Comparison of ENCODE assay signal across 8 cellular contexts in the genomic region with DNA sequence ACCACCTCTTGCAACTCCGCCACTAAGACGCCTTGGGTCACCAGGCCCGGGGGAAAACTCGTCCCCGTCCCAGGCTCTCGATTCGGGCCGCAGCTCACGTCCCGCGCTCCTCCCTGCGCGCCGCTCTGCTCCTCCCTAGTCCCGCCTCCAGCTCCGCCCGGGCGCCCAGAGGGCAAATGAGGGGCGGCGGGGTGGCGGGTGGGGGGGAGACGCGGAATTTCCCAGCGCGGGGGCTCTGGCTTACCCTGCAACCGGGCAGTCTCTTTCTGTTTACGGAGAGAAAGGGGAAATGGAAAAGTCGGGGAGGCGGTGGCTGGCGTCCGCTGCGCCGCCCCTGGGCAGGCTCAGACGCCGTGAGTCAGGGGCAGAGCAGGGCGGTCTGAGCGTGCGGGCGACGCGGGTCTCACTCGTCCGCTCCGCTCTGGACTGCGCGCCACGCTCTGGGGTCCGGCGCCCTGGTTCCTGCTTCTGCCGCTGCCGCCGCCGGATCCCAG. TPM values are rescaled to one million over a fixed set of nuclear protein-coding genes. Genes with fewer than 3 reads are reported as not detected.
A peak's percentile ranks its signal among the peaks of the same experiment; 100 is the strongest.
DNase-seq lines count a peak whose midpoint lies in the region; ATAC-seq and TF ChIP-seq lines count a peak whose summit lies in the region.

A gene (plus strand): TSS at position 406 of the 494 bp plus-strand sequence. CDS start 4,755 bp downstream, outside the sequence.

- CTCF ChIA-PET in Calu3 (lab: Charles Lee) (interaction anchor here (0.8 to 2.7 kb wide), 3 partner anchors 11 to 157 kb away, joined by 3 to 9 read pairs (median 4); no protein-coding TSS in a partner anchor), RWPE1 (lab: Yijun Ruan, JAX) (interaction anchor here (0.6 to 1.4 kb wide), 4 partner anchors 15 to 206 kb away, joined by 3 to 9 read pairs (median 4); no protein-coding TSS in a partner anchor)

- no peak for TF ChIP-seq CTCF in Calu3 (IDR thresholded peaks at IDR 0.05; ENCODE audit: unreplicated experiment)
- no peak for TF ChIP-seq CTCF in RWPE1 (conservative IDR thresholded peaks at IDR 0.05; ENCODE audit: low read depth)
- no peak for TF ChIP-seq CTCF in fibroblast of pulmonary artery (IDR thresholded peaks at IDR 0.05; ENCODE audit: low read length, missing control alignments)
- TF ChIP-seq CTCF in nephron (IDR thresholded peaks at IDR 0.05; ENCODE audit: unreplicated experiment in 3 of 3) = no peak

- H3K9me3 Mint-ChIP-seq in Calu3 (ENCODE audit: low read depth, unreplicated experiment) (no peaks in the 10 kb centered on the region), nephron (no peaks in the 10 kb centered on the region)
- no peaks in the 10 kb centered on the region for H3K9me3 Mint-ChIP-seq in stimulated activated naive CD8-positive, alpha-beta T cell treated with anti-CD3 and anti-CD28 coated beads, Interleukin-15, Interleukin-2, amounts not matched to agents 100 ng/mL and 50 ng/mL, for 24 hours

- H3K27ac ChIP-seq in RWPE1 = peak within 1 kb of the TSS; percentile 97

- POLR2A ChIA-PET in RWPE1 (lab: Yijun Ruan, JAX; ENCODE audit: low non-redundant PET) = no interaction called here

- H3K4me3 ChIP-seq in fibroblast of pulmonary artery (replicated peaks; ENCODE audit: low read depth, low read length) = peak within 1 kb of the TSS; percentile 91

- intact Hi-C loops in Calu3 (cut with micrococcal nuclease; ENCODE audit: unreplicated experiment) = loop anchor here (2.0 kb wide), 1 partner anchor 19 kb away; no protein-coding TSS in a partner anchor

- no TSS peak for BruUV-seq in Calu3 (replicated peaks; lab: Mats Ljungman, UMichigan)

- H3K27ac Mint-ChIP-seq in Calu3 (ENCODE audit: unreplicated experiment) = peak within 1 kb of the TSS; percentile 95
- peak within 1 kb of the TSS; percentile 94 to 100 (median 98) for H3K27ac Mint-ChIP-seq in nephron
- peak within 1 kb of the TSS; percentile 90 for H3K27ac Mint-ChIP-seq in stimulated activated naive CD8-positive, alpha-beta T cell treated with anti-CD3 and anti-CD28 coated beads, Interleukin-15, Interleukin-2, amounts not matched to agents 100 ng/mL and 50 ng/mL, for 24 hours

- H3K4me1 Mint-ChIP-seq in Calu3 (ENCODE audit: low read depth, unreplicated experiment) (peaks cover 39% of the 10 kb centered on the region), nephron (peaks cover 53% of the 10 kb centered on the region)
- H3K4me1 Mint-ChIP-seq in stimulated activated naive CD8-positive, alpha-beta T cell treated with anti-CD3 and anti-CD28 coated beads, Interleukin-15, Interleukin-2, amounts not matched to agents 100 ng/mL and 50 ng/mL, for 24 hours (ENCODE audit: low read depth) = peaks cover 66% of the 10 kb centered on the region

- ATAC-seq in GM19463 (IDR thresholded peaks at IDR 0.05; ENCODE audit: unreplicated experiment) = peak; percentile 60
- ATAC-seq in HG03575 (IDR thresholded peaks at IDR 0.05; ENCODE audit: extremely low read depth, insufficient number of reproducible peaks, low FRiP score, unreplicated experiment) = peak; percentile 30

- H3K36me3 Mint-ChIP-seq in Calu3 (ENCODE audit: insufficient read depth, unreplicated experiment) (peaks cover 58% of the 10 kb centered on the region), nephron (ENCODE audit: low read depth) (peaks cover 3% of the 10 kb centered on the region)
- peaks cover 34% of the 10 kb centered on the region for H3K36me3 Mint-ChIP-seq in stimulated activated naive CD8-positive, alpha-beta T cell treated with anti-CD3 and anti-CD28 coated beads, Interleukin-15, Interleukin-2, amounts not matched to agents 100 ng/mL and 50 ng/mL, for 24 hours (ENCODE audit: low read depth)

- H3K27me3 Mint-ChIP-seq in Calu3 (ENCODE audit: unreplicated experiment) (no peaks in the 10 kb centered on the region), nephron (ENCODE audit: low read depth) (peaks cover 10% of the 10 kb centered on the region)
- H3K27me3 Mint-ChIP-seq in stimulated activated naive CD8-positive, alpha-beta T cell treated with anti-CD3 and anti-CD28 coated beads, Interleukin-15, Interleukin-2, amounts not matched to agents 100 ng/mL and 50 ng/mL, for 24 hours = no peaks in the 10 kb centered on the region

- DNase-seq in Calu3 (peak; percentile 88), RWPE1 (ENCODE audit: low spot score) (peak; percentile 71), fibroblast of pulmonary artery (ENCODE audit: low read depth) (peak; percentile 91)
- peak; percentile 85 for DNase-seq in activated T-helper 9 cell treated with anti-CD3 and anti-CD28 coated beads, Interleukin-2, amount 50 U/mL, for 16 hours (ENCODE audit: low read depth)

- H3K4me3 Mint-ChIP-seq in Calu3 (ENCODE audit: low read depth, unreplicated experiment) (peak within 1 kb of the TSS; percentile 96), nephron (peak within 1 kb of the TSS; percentile 87 to 95 (median 95))
- H3K4me3 Mint-ChIP-seq in stimulated activated naive CD8-positive, alpha-beta T cell treated with anti-CD3 and anti-CD28 coated beads, Interleukin-15, Interleukin-2, amounts not matched to agents 100 ng/mL and 50 ng/mL, for 24 hours = peak within 1 kb of the TSS; percentile 90

RNA-seq across cellular contexts. Expression of the gene that starts here (rescaled TPM):
- total RNA-seq in Calu3 (2022) = 13.2 and 20.6 TPM in 2 replicates

Comparison
In these comparisons a context has a peak if more than half of its experiments do, and no peak if none do; other contexts are left out.
1. Peak in every context shown above with its lines: DNase-seq, ATAC-seq, H3K4me3 ChIP-seq and H3K27ac ChIP-seq.